In genomic region chr18:8627107-8627472, GRCh38 we compare ENCODE assay signal across 1 cellular context.
TF ChIP-seq lines count a peak whose summit lies in the region.

No MANE protein-coding gene starts in this region.

TF ChIP-seq in SK-N-SH treated with all-trans-retinoic acid at 6 μM for 48 hours, 23 proteins besides CTCF, POLR2A, EP300 and RAD21 (continued from another document):
- TF ChIP-seq ZNF8 (CRISPR knock-in tag; IDR thresholded peaks at IDR 0.05) (no peak), CREB5 (CRISPR knock-in tag; IDR thresholded peaks at IDR 0.05; ENCODE audit: low read depth) (no peak), ZNF565 (CRISPR knock-in tag; conservative IDR thresholded peaks at IDR 0.05; ENCODE audit: low read depth) (no peak), CSDC2 (CRISPR knock-in tag; IDR thresholded peaks at IDR 0.05) (no peak), PPARA (CRISPR knock-in tag; IDR thresholded peaks at IDR 0.05; ENCODE audit: borderline replicate concordance) (no peak), ZFP30 (CRISPR knock-in tag; IDR thresholded peaks at IDR 0.05) (no peak)
